Comparison of ENCODE assay signal across 1 cellular context in the genomic region with DNA sequence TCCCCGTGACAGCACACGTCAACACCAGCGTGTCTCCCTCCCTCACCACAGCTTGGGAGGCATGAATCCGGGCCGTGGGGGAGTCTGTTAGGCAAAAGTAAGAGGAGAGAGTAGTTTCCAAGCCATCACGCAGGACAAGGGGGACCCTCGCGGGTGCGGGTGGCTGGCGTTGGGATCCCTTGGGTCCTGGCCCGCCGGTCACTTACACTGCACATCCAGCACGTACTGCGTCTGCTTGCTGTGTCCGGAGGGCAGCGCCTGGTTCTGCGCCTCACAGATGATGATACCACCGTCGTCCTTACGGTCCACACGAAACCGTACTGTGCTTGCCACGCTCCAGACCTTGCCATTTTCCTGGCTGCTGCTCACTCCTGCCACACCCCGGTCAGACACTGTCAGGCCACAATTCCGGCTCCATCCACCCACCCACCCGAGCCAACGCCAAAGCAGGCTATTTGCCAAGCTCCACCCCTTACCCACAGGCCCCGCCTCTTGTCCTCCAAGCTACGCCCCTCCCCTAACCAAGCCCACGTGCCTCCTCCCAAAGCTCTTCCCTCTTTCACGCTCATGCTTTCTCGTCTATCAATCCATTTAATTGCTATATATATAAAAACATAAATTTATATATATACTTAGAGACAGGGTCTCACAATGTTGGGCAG.
TF ChIP-seq lines count a peak whose summit lies in the region.

No MANE protein-coding gene starts in this region.

TF ChIP-seq in HepG2, 621 proteins besides CTCF, POLR2A, EP300 and RAD21:
- TF ChIP-seq ZNF160 (CRISPR knock-in tag; IDR thresholded peaks at IDR 0.05) = no peak
- no peak for TF ChIP-seq NR3C1 (CRISPR knock-in tag; IDR thresholded peaks at IDR 0.05)
- peak; percentile 78 for TF ChIP-seq AGO2 (optimal IDR thresholded peaks at IDR 0.05; ENCODE audit: low read depth, low read length)
- TF ChIP-seq, protein P1, sequence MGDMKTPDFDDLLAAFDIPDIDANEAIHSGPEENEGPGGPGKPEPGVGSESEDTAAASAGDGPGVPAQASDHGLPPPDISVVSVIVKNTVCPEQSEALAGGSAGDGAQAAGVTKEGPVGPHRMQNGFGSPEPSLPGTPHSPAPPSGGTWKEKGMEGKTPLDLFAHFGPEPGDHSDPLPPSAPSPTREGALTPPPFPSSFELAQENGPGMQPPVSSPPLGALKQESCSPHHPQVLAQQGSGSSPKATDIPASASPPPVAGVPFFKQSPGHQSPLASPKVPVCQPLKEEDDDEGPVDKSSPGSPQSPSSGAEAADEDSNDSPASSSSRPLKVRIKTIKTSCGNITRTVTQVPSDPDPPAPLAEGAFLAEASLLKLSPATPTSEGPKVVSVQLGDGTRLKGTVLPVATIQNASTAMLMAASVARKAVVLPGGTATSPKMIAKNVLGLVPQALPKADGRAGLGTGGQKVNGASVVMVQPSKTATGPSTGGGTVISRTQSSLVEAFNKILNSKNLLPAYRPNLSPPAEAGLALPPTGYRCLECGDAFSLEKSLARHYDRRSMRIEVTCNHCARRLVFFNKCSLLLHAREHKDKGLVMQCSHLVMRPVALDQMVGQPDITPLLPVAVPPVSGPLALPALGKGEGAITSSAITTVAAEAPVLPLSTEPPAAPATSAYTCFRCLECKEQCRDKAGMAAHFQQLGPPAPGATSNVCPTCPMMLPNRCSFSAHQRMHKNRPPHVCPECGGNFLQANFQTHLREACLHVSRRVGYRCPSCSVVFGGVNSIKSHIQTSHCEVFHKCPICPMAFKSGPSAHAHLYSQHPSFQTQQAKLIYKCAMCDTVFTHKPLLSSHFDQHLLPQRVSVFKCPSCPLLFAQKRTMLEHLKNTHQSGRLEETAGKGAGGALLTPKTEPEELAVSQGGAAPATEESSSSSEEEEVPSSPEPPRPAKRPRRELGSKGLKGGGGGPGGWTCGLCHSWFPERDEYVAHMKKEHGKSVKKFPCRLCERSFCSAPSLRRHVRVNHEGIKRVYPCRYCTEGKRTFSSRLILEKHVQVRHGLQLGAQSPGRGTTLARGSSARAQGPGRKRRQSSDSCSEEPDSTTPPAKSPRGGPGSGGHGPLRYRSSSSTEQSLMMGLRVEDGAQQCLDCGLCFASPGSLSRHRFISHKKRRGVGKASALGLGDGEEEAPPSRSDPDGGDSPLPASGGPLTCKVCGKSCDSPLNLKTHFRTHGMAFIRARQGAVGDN (CRISPR knock-in tag; IDR thresholded peaks at IDR 0.05) = peak; percentile 8; the same call in 1 of the 2 replicates
- TF ChIP-seq AGO1 (IDR thresholded peaks at IDR 0.05; ENCODE audit: low read depth, low read length, poor library complexity, severe bottlenecking) = peak; percentile 68
